9 cellular contexts compared by ENCODE assay signal in the genomic region with DNA sequence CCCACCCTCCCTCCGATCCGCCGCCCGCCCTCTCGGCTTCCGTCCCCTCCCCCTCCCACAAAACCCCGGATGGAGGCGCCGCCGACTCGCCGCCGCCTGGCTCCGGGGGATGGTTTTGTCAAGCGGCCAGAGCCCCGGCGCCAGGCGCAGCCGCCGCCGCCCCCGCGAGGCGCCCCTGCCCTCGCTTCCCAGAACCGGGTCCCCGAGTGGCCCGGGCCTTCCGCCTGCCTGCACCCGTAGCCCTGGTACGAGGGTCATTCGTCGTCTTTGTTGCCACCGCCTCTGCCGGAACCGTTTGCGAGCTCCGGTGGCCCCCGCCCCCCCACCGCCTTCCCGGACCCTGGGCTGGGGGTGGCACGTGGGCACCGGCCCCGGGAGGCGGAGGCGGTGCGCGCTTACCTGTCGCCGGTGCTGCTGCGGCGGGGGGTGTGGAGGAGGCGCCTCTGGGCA. TPM values are rescaled to one million over a fixed set of nuclear protein-coding genes. Genes with fewer than 3 reads are reported as not detected.
DNase-seq lines count a peak whose midpoint lies in the region; ATAC-seq, FAIRE-seq and TF ChIP-seq lines count a peak whose summit lies in the region.
"Had no signal": no experiment of that assay in that cellular context is flagged by ENCODE, and none has a peak within 500 bp of the region (broad histone marks: within the 10 kb centered on the region; RNA-seq: fewer than 3 reads in every experiment).

No MANE protein-coding gene starts in this region.

- DNase-seq in NCI-H1436 (lab: John Stamatoyannopoulos, UW): peak; percentile 68
- no peak for DNase-seq in NCI-H1436 treated with DMSO at 0.1 percent for 48 hours (lab: John Stamatoyannopoulos, UW)
- DNase-seq in NCI-H345 treated with DMSO at 0.1 percent for 48 hours (lab: John Stamatoyannopoulos, UW; ENCODE audit: unreplicated experiment): peak; percentile 5
- DNase-seq in activated CD8-positive, alpha-beta memory T cell treated with anti-CD3 and anti-CD28 coated beads for 24 hours: peak; percentile 91
- no peak for DNase-seq in H1 (ENCODE audit: low read depth in 1 of 2, low spot score in 2 of 2)
- DNase-seq in mesendoderm: peak; percentile 85
- DNase-seq in stimulated activated CD8-positive, alpha-beta memory T cell treated with anti-CD3 and anti-CD28 coated beads, Interleukin-12 subunit alpha, Interleukin-12 subunit beta, amount 100 ng/mL, for 24 hours (ENCODE audit: extremely low read depth): peak; percentile 60

- H3K27me3 ChIP-seq in H1 (replicated peaks in 1 of 4; ENCODE audit: control insufficient read depth in 3 of 4, extremely low read depth in 1 of 4, insufficient read depth in 3 of 4, low read length in 3 of 4): no peaks in the 10 kb centered on the region
- no peaks in the 10 kb centered on the region for H3K27me3 ChIP-seq in mesendoderm (ENCODE audit: insufficient read depth, low read length, poor library complexity)

- 0% methylated on average over 4 of the region's 53 CpGs; no CpG with 5 or more reads in 1 of the 2 experiments for WGBS in H1 (ENCODE audit: extremely low coverage in 1 of 2, insufficient coverage in 1 of 2, insufficient read length in 1 of 2, insufficient replicate concordance in 2 of 2, low coverage in 1 of 2, low lambda C conversion rate in 2 of 2, missing lambda C conversion rate in 1 of 2), 2 experiments
- WGBS in mesendoderm (ENCODE audit: extremely low coverage, insufficient coverage, low lambda C conversion rate): no CpG with 5 or more reads among the region's 53 CpGs

- H4K91ac ChIP-seq in H1 (replicated peaks; ENCODE audit: insufficient read length, low read length): peak overlapping the region; percentile 83

- TF ChIP-seq RAD21 in H1 (IDR thresholded peaks at IDR 0.05 in 1 of 2, conservative IDR thresholded peaks at IDR 0.05 in 1 of 2; ENCODE audit: low read depth in 2 of 2, low read length in 2 of 2): no peak

- peak; percentile 11 for ATAC-seq in HG02852 (IDR thresholded peaks at IDR 0.05; ENCODE audit: unreplicated experiment)

- FAIRE-seq in H1 (lab: Jason Lieb, UNC): no peak
- FAIRE-seq: G401.6 had no signal

- H3K4me1 ChIP-seq in H1 (replicated peaks in 1 of 4; ENCODE audit: control insufficient read depth in 3 of 4, insufficient read depth in 4 of 4, low read length in 3 of 4) (peaks cover 0 to 9% (median 4%) of the 10 kb centered on the region in 4 experiments; a peak in 3 of 7 replicates), mesendoderm (ENCODE audit: control insufficient read depth, low read depth, low read length) (peaks cover 2% of the 10 kb centered on the region)

- H3K36me3 ChIP-seq in H1 (ENCODE audit: control insufficient read depth in 2 of 4, insufficient read depth in 4 of 4, low read length in 3 of 4) (peaks cover 0 to 6% (median 0%) of the 10 kb centered on the region in 4 experiments; a peak in 3 of 8 replicates), mesendoderm (ENCODE audit: control insufficient read depth, insufficient read depth, low read length) (no peaks in the 10 kb centered on the region)

- H3K79me2 ChIP-seq in H1 (ENCODE audit: control insufficient read depth in 1 of 2, insufficient read depth in 2 of 2, low read length in 2 of 2) (peaks cover 31 to 73% of the 10 kb centered on the region in 2 experiments), mesendoderm (ENCODE audit: control insufficient read depth, insufficient read depth, low read length) (peaks cover 61% of the 10 kb centered on the region)

- H2BK12ac ChIP-seq in H1 (ENCODE audit: low read depth, low read length): no peak overlapping the region

- H2BK15ac ChIP-seq in H1 (ENCODE audit: low read length) (no peak overlapping the region), mesendoderm (replicated peaks; ENCODE audit: low read depth) (no peak overlapping the region)

- peaks cover 6 to 11% of the 10 kb centered on the region in 2 experiments for H4K20me1 ChIP-seq in H1 (replicated peaks in 1 of 2; ENCODE audit: control insufficient read depth in 1 of 2, insufficient read depth in 2 of 2, low read length in 2 of 2)

- no peaks in the 10 kb centered on the region for H3K79me1 ChIP-seq in H1 (ENCODE audit: low read depth, low read length)
- peaks cover 5% of the 10 kb centered on the region for H3K79me1 ChIP-seq in mesendoderm (ENCODE audit: low read length)

- no peak overlapping the region for H2BK120ac ChIP-seq in H1 (replicated peaks; ENCODE audit: low read depth, low read length)
- peak overlapping the region; percentile 100 for H2BK120ac ChIP-seq in mesendoderm (ENCODE audit: low read depth, low read length)

- H3K4me3 ChIP-seq in H1 (ENCODE audit: extremely low read depth in 1 of 4, insufficient read depth in 2 of 4, low read depth in 3 of 4, low read length in 4 of 4) (peak overlapping the region; percentile 80 to 91 (median 85)), mesendoderm (ENCODE audit: low read length) (peak overlapping the region; percentile 86)

- H2AFZ ChIP-seq in H1 (ENCODE audit: low read length): no peak overlapping the region

- H2BK5ac ChIP-seq in H1 (ENCODE audit: low read depth, low read length) (peak overlapping the region; percentile 88; the same call in 1 of the 2 replicates), mesendoderm (ENCODE audit: low read length) (peak overlapping the region; percentile 84)

- peak overlapping the region; percentile 59 for H3K4ac ChIP-seq in H1 (replicated peaks; ENCODE audit: insufficient read length, low read depth, low read length)
- H3K4ac ChIP-seq in mesendoderm (ENCODE audit: low read depth, low read length): peak overlapping the region; percentile 99

- no peaks in the 10 kb centered on the region for H3K9me3 ChIP-seq in H1 (ENCODE audit: insufficient read depth in 2 of 2, low read depth in 1 of 2, low read length in 1 of 2)

- CTCF ChIA-PET in H1 (lab: Charles Lee; ENCODE audit: partially characterized antibody): no interaction called here

- H3K14ac ChIP-seq in H1 (ENCODE audit: insufficient read length): no peak overlapping the region

- H4K8ac ChIP-seq in H1 (ENCODE audit: extremely low read depth, insufficient read depth, low read length): peak overlapping the region; percentile 98
- H4K8ac ChIP-seq in mesendoderm (ENCODE audit: low read depth, low read length): peak overlapping the region; percentile 98

- TF ChIP-seq POLR2A in H1 (IDR thresholded peaks at IDR 0.05; ENCODE audit: control extremely low read depth in 1 of 2, low read depth in 2 of 2, low read length in 2 of 2): peak in 1 of 2 experiments; percentile 15; a peak in 1 of 3 replicates

- POLR2A ChIA-PET in H1 (lab: Charles Lee; ENCODE audit: partially characterized antibody): interaction anchor here (0.6 to 3.9 kb wide), 13 partner anchors 9 to 1849 kb away, joined by 3 to 31 read pairs (median 4); a partner anchor contains a TSS

- H2BK20ac ChIP-seq in H1 (ENCODE audit: low read length): no peak overlapping the region

- no peak for TF ChIP-seq CTCF in H1 (IDR thresholded peaks at IDR 0.05; ENCODE audit: control extremely low read depth in 1 of 3, insufficient read depth in 1 of 3, low read depth in 1 of 3, low read length in 3 of 3)

- peaks cover 8% of the 10 kb centered on the region for H3K23me2 ChIP-seq in H1 (ENCODE audit: low read depth, low read length)

- H2AK5ac ChIP-seq in H1 (ENCODE audit: low read depth, low read length) (no peak overlapping the region), mesendoderm (ENCODE audit: low read length) (no peak overlapping the region)

- H3K4me2 ChIP-seq in H1 (ENCODE audit: insufficient read depth in 1 of 2, low read depth in 2 of 2, low read length in 2 of 2) (peak overlapping the region; percentile 58 to 90), mesendoderm (ENCODE audit: low read length) (peak overlapping the region; percentile 29)

- H3K23ac ChIP-seq in H1 (ENCODE audit: insufficient read length) (no peak overlapping the region), mesendoderm (ENCODE audit: low read length) (peak overlapping the region; percentile 18)

- H3K18ac ChIP-seq in H1 (ENCODE audit: extremely low read depth, low read length) (peak overlapping the region; percentile 74; the same call in 1 of the 2 replicates), mesendoderm (ENCODE audit: low read length) (peak overlapping the region; percentile 100)

- TF ChIP-seq EP300 in H1 (IDR thresholded peaks at IDR 0.05; ENCODE audit: borderline replicate concordance in 1 of 2, low read depth in 2 of 2, low read length in 2 of 2): no peak

- H4K5ac ChIP-seq in H1 (ENCODE audit: insufficient read length, low read depth, low read length) (peak overlapping the region; percentile 72), mesendoderm (ENCODE audit: low read length) (no peak overlapping the region)

- H3K56ac ChIP-seq in H1 (replicated peaks; ENCODE audit: insufficient read length, low read depth, low read length) (no peak overlapping the region), mesendoderm (ENCODE audit: low read length) (peak overlapping the region; percentile 97)

- peak overlapping the region; percentile 97 for H3K27ac ChIP-seq in H1 (ENCODE audit: low read depth, low read length)
- H3K27ac ChIP-seq in mesendoderm (ENCODE audit: low read depth, low read length): peak overlapping the region; percentile 100

- H3K9ac ChIP-seq in H1 (replicated peaks in 1 of 4; ENCODE audit: extremely low read depth in 1 of 4, low read depth in 3 of 4, low read length in 3 of 4): peak overlapping the region; percentile 85 to 98 (median 93)
- H3K9ac ChIP-seq in mesendoderm (ENCODE audit: low read length): peak overlapping the region; percentile 96

TF ChIP-seq in H1, 55 proteins besides CTCF, POLR2A, EP300 and RAD21 (continues in another document):
- TF ChIP-seq TAF7 (optimal IDR thresholded peaks at IDR 0.05; ENCODE audit: borderline replicate concordance, low read depth, low read length): peak; percentile 36
- peak; percentile 3; the same call in 1 of the 2 replicates for TF ChIP-seq TBP (IDR thresholded peaks at IDR 0.05; ENCODE audit: low read depth, low read length)
- peak; percentile 64 for TF ChIP-seq PHF8 (conservative IDR thresholded peaks at IDR 0.05; ENCODE audit: low read depth, low read length)

RNA-seq across cellular contexts. Expression of a gene that starts 0.3 kb away (rescaled TPM):
- 23.4 and 23.7 TPM in 2 replicates for total RNA-seq in H1 (2021; fragmentation: NEBNext Ultra II Directional; extraction: Animal tissue kit (Norgen Biotek cat#: 25700))
- 13.8 and 16.1 TPM in 2 replicates for polyA plus RNA-seq in H1 (2011; rRNA removed)
- polyA plus RNA-seq in H1 (2011; cell fraction: cytosol; rRNA removed): 15.9 TPM
- polyA plus RNA-seq in H1 (2011; cell fraction: nucleus; rRNA removed): 15.7 TPM
- 12.0 to 16.0 TPM (median 14.0 TPM) in 4 replicates for polyA plus RNA-seq in H1 (2012, experiment 1 of 2)
- polyA plus RNA-seq in H1 (2012, experiment 2 of 2): 2.7 TPM
- polyA plus RNA-seq in H1 (2013, experiment 1 of 2): 15.5 TPM
- 16.3 TPM for polyA plus RNA-seq in H1 (2013, experiment 2 of 2)
- 35.7 and 37.1 TPM in 2 replicates for polyA minus RNA-seq in H1 (2011; rRNA and poly(A)+ RNA removed)
- polyA minus RNA-seq in H1 (2011; cell fraction: cytosol; rRNA and poly(A)+ RNA removed): 10.2 TPM
- polyA minus RNA-seq in H1 (2011; cell fraction: nucleus; rRNA and poly(A)+ RNA removed): 13.9 TPM
- polyA plus RNA-seq in mesendoderm (2013, experiment 1 of 2): 31.9 TPM
- polyA plus RNA-seq in mesendoderm (2013, experiment 2 of 2): 32.4 TPM

Comparison
In these comparisons a context has a peak if more than half of its experiments do, and no peak if none do; other contexts are left out.
1. DNase-seq: peak in NCI-H1436 (single experiment), NCI-H345 treated with DMSO at 0.1 percent for 48 hours (single experiment), activated CD8-positive, alpha-beta memory T cell treated with anti-CD3 and anti-CD28 coated beads for 24 hours (single experiment), mesendoderm (single experiment) and stimulated activated CD8-positive, alpha-beta memory T cell treated with anti-CD3 and anti-CD28 coated beads, Interleukin-12 subunit alpha, Interleukin-12 subunit beta, amount 100 ng/mL, for 24 hours (single experiment); none in NCI-H1436 treated with DMSO at 0.1 percent for 48 hours (single experiment) and H1 (0 of 2).